Comparison of ENCODE assay signal across 8 cellular contexts in the genomic region with DNA sequence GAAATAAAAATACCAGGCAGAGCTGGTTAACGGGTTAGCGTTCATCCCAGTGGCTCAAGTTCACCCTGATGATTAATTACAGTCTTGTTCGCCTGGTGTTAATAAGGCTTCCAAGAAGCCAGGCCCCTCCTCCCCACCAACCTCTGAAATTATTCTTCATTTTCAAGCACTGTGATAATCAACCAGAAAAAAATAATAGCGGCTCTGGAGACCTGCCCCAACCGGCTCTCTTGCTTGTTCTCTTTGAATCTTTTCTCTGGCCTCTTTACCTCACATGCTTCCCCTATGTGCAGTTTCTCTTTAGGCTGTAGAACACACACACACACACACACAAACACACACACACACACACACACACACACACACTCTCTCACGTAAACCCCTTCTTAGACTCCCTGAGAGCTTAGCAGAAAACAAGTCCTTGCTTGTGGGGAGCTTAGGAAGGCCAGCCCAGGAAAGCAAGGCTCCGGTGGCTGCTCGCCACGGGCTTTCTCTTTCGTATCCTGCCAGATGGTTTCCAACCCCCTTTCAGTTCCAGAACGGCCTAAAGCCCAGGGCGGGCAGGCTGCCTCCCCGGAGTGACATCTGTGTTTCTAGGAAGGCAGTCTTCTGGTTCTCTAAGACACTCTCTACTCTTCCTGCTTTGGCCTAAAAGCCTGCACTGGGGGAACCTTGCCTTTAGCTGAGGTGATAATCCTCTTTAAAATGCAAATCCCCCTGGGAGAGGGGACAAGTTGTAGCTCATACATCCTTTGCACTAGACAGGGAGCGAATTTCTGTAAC.
DNase-seq lines count a peak whose midpoint lies in the region; TF ChIP-seq lines count a peak whose summit lies in the region.

No MANE protein-coding gene starts in this region.

- H3K4me2 ChIP-seq in trophoblast cell (ENCODE audit: low read length), result no peak overlapping the region

- H2BK5ac ChIP-seq in trophoblast cell (ENCODE audit: low read depth, low read length, poor library complexity), result peak overlapping the region; percentile 88

- H2BK12ac ChIP-seq in trophoblast cell (ENCODE audit: low read length), result peak overlapping the region; percentile 91

- H3K4ac ChIP-seq in trophoblast cell (ENCODE audit: low read depth, low read length), result peak overlapping the region; percentile 13

- no peak for TF ChIP-seq CTCF in GM06990 (IDR thresholded peaks at IDR 0.05; ENCODE audit: insufficient read depth, low read length, poor library complexity, severe bottlenecking)

- H3K27ac ChIP-seq in trophoblast cell (ENCODE audit: low read depth, low read length), result peak overlapping the region; percentile 67

- no peak overlapping the region for H4K12ac ChIP-seq in trophoblast cell (ENCODE audit: low read depth, low read length)

- H3K18ac ChIP-seq in trophoblast cell (ENCODE audit: low read length), result peak overlapping the region; percentile 56

- peak overlapping the region; percentile 68 for H2BK120ac ChIP-seq in trophoblast cell (ENCODE audit: insufficient read depth, low read length, poor library complexity)

- no peaks in the 10 kb centered on the region for H3K79me2 ChIP-seq in trophoblast cell (ENCODE audit: control insufficient read depth, insufficient read depth, low read length, poor library complexity)

- peak overlapping the region; percentile 47 for H2AFZ ChIP-seq in trophoblast cell (ENCODE audit: insufficient read depth, low read length, poor library complexity)

- peak overlapping the region; percentile 64 for H3K14ac ChIP-seq in trophoblast cell (ENCODE audit: low read length)

- no peak overlapping the region for H3K23ac ChIP-seq in trophoblast cell (ENCODE audit: low read length)

- H3K9ac ChIP-seq in trophoblast cell (ENCODE audit: low read length), result no peak overlapping the region

- H4K8ac ChIP-seq in trophoblast cell (ENCODE audit: low read depth, low read length), result peak overlapping the region; percentile 50

- H3K36me3 ChIP-seq in GM06990 (ENCODE audit: control insufficient read depth, insufficient read depth, low read length) (no peaks in the 10 kb centered on the region), H7 (replicated peaks; ENCODE audit: control insufficient read depth, insufficient read depth, low read length) (no peaks in the 10 kb centered on the region), trophoblast cell (ENCODE audit: control insufficient read depth in 1 of 2, insufficient read depth in 2 of 2, low read length in 2 of 2) (no peaks in the 10 kb centered on the region)

- no CpG with 5 or more reads among the region's 14 CpGs for WGBS in trophoblast cell (ENCODE audit: extremely low coverage, insufficient coverage, insufficient read length)

- H3K27me3 ChIP-seq in GM06990 (replicated peaks; ENCODE audit: control insufficient read depth, insufficient read depth, low read length), result no peaks in the 10 kb centered on the region
- H3K27me3 ChIP-seq in H7 (ENCODE audit: control insufficient read depth, insufficient read depth, low read length), result no peaks in the 10 kb centered on the region
- no peaks in the 10 kb centered on the region for H3K27me3 ChIP-seq in trophoblast cell (ENCODE audit: insufficient read depth, low read length)

- H3K4me3 ChIP-seq in GM06990 (replicated peaks; ENCODE audit: low read depth, low read length) (peak overlapping the region; percentile 7; the same call in 1 of the 2 replicates), H7 (ENCODE audit: insufficient read depth, low read depth, low read length) (no peak overlapping the region), trophoblast cell (ENCODE audit: low read depth, low read length) (no peak overlapping the region)

- peaks cover 19% of the 10 kb centered on the region for H3K79me1 ChIP-seq in trophoblast cell (ENCODE audit: low read length)

- H3K9me3 ChIP-seq in trophoblast cell (ENCODE audit: insufficient read depth, low read depth, low read length), result peaks cover 2% of the 10 kb centered on the region

- DNase-seq in GM06990 (ENCODE audit: extremely low read depth, insufficient read length) (peak; percentile 77), H7 (peak; percentile 8), NCI-H1105 (lab: John Stamatoyannopoulos, UW) (peak; percentile 77), globus pallidus (ENCODE audit: low spot score) (peak; percentile 76), trophoblast cell (no peak), SW480 (ENCODE audit: low spot score) (no peak), NK-92 (lab: John Stamatoyannopoulos, UW; ENCODE audit: unreplicated experiment) (no peak)
- DNase-seq in activated effector memory CD4-positive, alpha-beta T cell treated with Interleukin-2 at 50 U/mL for 16 hours, result peak; percentile 26

- H4K91ac ChIP-seq in trophoblast cell (ENCODE audit: low read depth, low read length), result peak overlapping the region; percentile 80

- H2AK5ac ChIP-seq in trophoblast cell (ENCODE audit: low read length), result peak overlapping the region; percentile 49

- H3K4me1 ChIP-seq in trophoblast cell (ENCODE audit: control insufficient read depth in 1 of 2, insufficient read depth in 2 of 2, low read length in 2 of 2), result peaks cover 21 to 39% of the 10 kb centered on the region in 2 experiments

Comparison
In these comparisons a context has a peak if more than half of its experiments do, and no peak if none do; other contexts are left out.
1. DNase-seq: peak in GM06990 (single experiment), H7 (single experiment), NCI-H1105 (single experiment), activated effector memory CD4-positive, alpha-beta T cell treated with Interleukin-2 at 50 U/mL for 16 hours (single experiment) and globus pallidus (single experiment); none in trophoblast cell (0 of 2), SW480 (single experiment) and NK-92 (single experiment).